In the genomic region with DNA sequence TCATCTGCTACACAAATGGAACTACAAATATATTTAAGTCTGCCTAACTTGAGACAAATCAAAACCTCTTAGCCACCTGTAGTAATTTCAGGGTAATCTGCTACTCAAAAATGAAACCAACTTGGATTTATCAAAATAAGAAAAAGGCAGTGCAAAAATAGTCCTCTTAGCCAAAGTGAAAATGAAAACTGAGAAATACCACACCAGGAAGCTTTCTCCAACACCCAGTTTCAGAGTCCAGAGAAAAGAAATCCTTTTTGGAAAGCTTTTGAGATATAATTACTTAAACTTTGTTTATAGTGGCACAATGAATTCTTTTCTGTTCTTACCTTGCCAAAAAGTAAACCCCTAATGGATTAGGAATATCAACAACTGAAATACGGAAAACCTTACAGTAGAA, we compare ENCODE assay signal across 12 cellular contexts.
DNase-seq lines count a peak whose midpoint lies in the region; ATAC-seq and TF ChIP-seq lines count a peak whose summit lies in the region.
"Had no signal": no experiment of that assay in that cellular context is flagged by ENCODE, and none has a peak within 500 bp of the region (broad histone marks: within the 10 kb centered on the region; RNA-seq: fewer than 3 reads in every experiment).

No MANE protein-coding gene starts in this region.

- no peak overlapping the region for H3K9ac ChIP-seq in BLaER1

- 0 out of 2 replicates have a peak, but pooled peaks cover 3% of the 10 kb centered on the region for H3K9me3 ChIP-seq in BLaER1

- H3K4me1 ChIP-seq in BLaER1: no peaks in the 10 kb centered on the region
- H3K4me1 ChIP-seq: heart right ventricle had no signal

- DNase-seq in fibroblast of peridontal ligament (ENCODE audit: extremely low read depth) (peak; percentile 32), NOMO-1 treated with dmso at 0.1 percent for 144 hours (lab: John Stamatoyannopoulos, UW; ENCODE audit: unreplicated experiment) (no peak), GM03348 (ENCODE audit: low spot score) (no peak), NCI-H1930 (lab: John Stamatoyannopoulos, UW) (no peak), foreskin fibroblast (no peak)
- DNase-seq: activated T-cell treated with anti-CD3 and anti-CD28 coated beads, Interleukin-2, amount 50 U/mL, for 24 hours; GOT3; heart right ventricle; NCI-H226 had no signal

- no peaks in the 10 kb centered on the region for H4K20me1 ChIP-seq in BLaER1

- no peak overlapping the region for H3K27ac ChIP-seq in BLaER1

- no peak overlapping the region for H3K4me3 ChIP-seq in BLaER1
- peak overlapping the region in 1 of 2 donors; percentile 16 for H3K4me3 ChIP-seq in foreskin fibroblast (ENCODE audit: low read depth in 1 of 2, low read length in 2 of 2)

- peak overlapping the region; percentile 28; the same call in 1 of the 2 replicates for H3K4me2 ChIP-seq in BLaER1

- no peak for TF ChIP-seq CTCF in foreskin fibroblast (IDR thresholded peaks at IDR 0.05; ENCODE audit: low read depth, low read length)

- H3K36me3 ChIP-seq in BLaER1: no peaks in the 10 kb centered on the region
- H3K36me3 ChIP-seq: heart right ventricle had no signal

- ATAC-seq in GM21381 (IDR thresholded peaks at IDR 0.05; ENCODE audit: unreplicated experiment): peak; percentile 84
- ATAC-seq in HG03565 (IDR thresholded peaks at IDR 0.05; ENCODE audit: unreplicated experiment): peak; percentile 79
- ATAC-seq: heart right ventricle had no signal

- H3K27me3 ChIP-seq in BLaER1: no peaks in the 10 kb centered on the region
- H3K27me3 ChIP-seq: heart right ventricle had no signal
